Comparison of ENCODE assay signal across 8 cellular contexts in the genomic region with DNA sequence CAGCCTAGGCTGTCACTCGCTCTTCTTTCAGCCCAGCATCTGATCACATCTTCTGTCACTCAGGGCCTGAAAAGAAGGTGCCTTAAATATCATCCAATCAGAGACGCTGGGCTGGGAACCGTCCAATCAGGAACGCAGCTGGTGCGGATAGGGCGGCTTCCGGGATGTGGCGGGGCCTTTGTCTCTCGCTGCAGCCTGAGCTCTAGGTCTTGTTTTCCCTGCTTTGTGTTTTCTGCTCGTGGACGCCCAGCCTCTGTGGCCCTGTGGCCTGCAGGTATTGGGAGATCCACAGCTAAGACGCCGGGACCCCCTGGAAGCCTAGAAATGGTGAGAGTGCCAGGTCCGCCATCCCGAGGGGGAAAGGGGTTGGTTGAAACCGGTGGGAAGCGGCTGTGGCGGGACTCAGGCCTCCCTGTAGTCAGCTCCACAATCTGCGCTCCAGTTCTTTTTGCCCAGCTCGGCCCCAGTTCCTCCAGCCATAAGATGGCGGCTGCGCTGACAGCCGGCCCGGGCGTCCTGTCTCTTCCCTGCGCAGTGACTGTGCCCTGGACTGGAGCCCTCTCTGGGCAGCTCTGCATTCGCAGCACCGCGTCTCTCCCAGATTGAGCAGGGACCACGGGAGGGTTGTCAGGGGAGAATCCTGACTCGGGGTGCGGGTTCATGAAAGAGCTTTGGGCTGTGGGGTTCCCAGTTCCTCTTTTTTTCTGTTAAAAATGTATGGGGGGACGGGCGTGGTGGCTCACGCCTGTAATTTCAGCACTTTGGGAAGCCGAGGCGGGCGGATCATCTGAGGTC. TPM values are rescaled to one million over a fixed set of nuclear protein-coding genes. Genes with fewer than 3 reads are reported as not detected.
DNase-seq lines count a peak whose midpoint lies in the region; ATAC-seq, FAIRE-seq and TF ChIP-seq lines count a peak whose summit lies in the region.

A gene (plus strand): TSS at position 175 of the 795 bp plus-strand sequence. CDS start 150 bp downstream, at position 325.

- CTCF ChIA-PET in HepG2 (lab: Yijun Ruan, JAX; ENCODE audit: low intra/inter-chr PET ratio, low total read pairs) = no interaction called here

- H3K4me3 ChIP-seq in HepG2 (replicated peaks in 1 of 3; ENCODE audit: insufficient read depth in 1 of 3, low read depth in 2 of 3, low read length in 3 of 3) = peak within 1 kb of the TSS; percentile 75

- H3K9me3 ChIP-seq in HepG2 (ENCODE audit: low read length) = peaks cover 30% of the 10 kb centered on the region

- no peak for FAIRE-seq in HepG2 (lab: Jason Lieb, UNC)

- peak; percentile 25 for DNase-seq in 8988T
- DNase-seq in NCI-H510A (lab: John Stamatoyannopoulos, UW) = peak; percentile 80
- DNase-seq in activated CD4-positive, alpha-beta T cell treated with anti-CD3 and anti-CD28 coated beads, Interleukin-2, amount 50 U/mL, for 4 hours = peak; percentile 84 to 85
- DNase-seq in dermis blood vessel endothelial cell = peak; percentile 96
- DNase-seq in HepG2 (ENCODE audit: low spot score) = peak; percentile 78
- DNase-seq in stimulated activated CD4-positive, alpha-beta T cell treated with anti-CD3 and anti-CD28 coated beads, Interleukin-2, amount 100 ng/mL, for 48 hours = peak; percentile 77 to 80

- H4K20me1 ChIP-seq in HepG2 (ENCODE audit: insufficient read depth, low read length) = no peaks in the 10 kb centered on the region

- H3K4me1 ChIP-seq in HepG2 (ENCODE audit: insufficient read depth, low read length) = peaks cover 9% of the 10 kb centered on the region; the same call in 1 of the 2 replicates

- ATAC-seq in GM18861 (IDR thresholded peaks at IDR 0.05; ENCODE audit: unreplicated experiment) = peak; percentile 96
- peak; percentile 85 for ATAC-seq in HG03097 (IDR thresholded peaks at IDR 0.05; ENCODE audit: low FRiP score, unreplicated experiment)
- ATAC-seq in HepG2 = peak; percentile 99

- H3K9ac ChIP-seq in HepG2 (ENCODE audit: insufficient read depth, low read depth, low read length) = peak within 1 kb of the TSS; percentile 67

- intact Hi-C loops in HepG2 (cut with micrococcal nuclease; ENCODE audit: unreplicated experiment) = no loop called here

- no peaks in the 10 kb centered on the region for H3K27me3 ChIP-seq in HepG2 (ENCODE audit: control insufficient read depth in 1 of 2, insufficient read depth in 2 of 2, low read length in 2 of 2)

- POLR2A ChIA-PET in HepG2 (lab: Yijun Ruan, JAX) = interaction anchor here (0.9 to 1.3 kb wide), 5 partner anchors 97 to 406 kb away, joined by 3 to 6 read pairs (median 4); a partner anchor contains a TSS

- no peaks in the 10 kb centered on the region for H3K36me3 ChIP-seq in HepG2 (replicated peaks in 1 of 2; ENCODE audit: control insufficient read depth in 1 of 2, insufficient read depth in 2 of 2, low read length in 2 of 2)

- TSS peak; percentile 70 for BruUV-seq in HepG2 (replicated peaks; lab: Mats Ljungman, UMichigan)

- 20% methylated on average over 20 of the region's 38 CpGs for WGBS in HepG2 (ENCODE audit: low lambda C conversion rate)

- H3K79me2 ChIP-seq in HepG2 (ENCODE audit: insufficient read depth, low read length) = no peaks in the 10 kb centered on the region

- H2AFZ ChIP-seq in HepG2 (ENCODE audit: low read length) = peak within 1 kb of the TSS; percentile 52

- no peak for TF ChIP-seq CTCF in HepG2 (CRISPR knock-in tag; IDR thresholded peaks at IDR 0.05)

- peak within 1 kb of the TSS; percentile 47 for H3K4me2 ChIP-seq in HepG2 (ENCODE audit: low read depth, low read length)

- no peak for TF ChIP-seq RAD21 in HepG2 (CRISPR knock-in tag; IDR thresholded peaks at IDR 0.05)

- TF ChIP-seq EP300 in HepG2 (IDR thresholded peaks at IDR 0.05; ENCODE audit: low read depth in 2 of 2, low read length in 2 of 2) (no peak), HepG2 (CRISPR knock-in tag; IDR thresholded peaks at IDR 0.05; ENCODE audit: borderline replicate concordance) (no peak)

- in situ Hi-C loops in HepG2 (cut with HindIII; ENCODE audit: extremely low pct_ligation_motif_present, low pct_unique_long_range_greater_than_20kb) = no loop called here

- peak; percentile 54 to 58 for TF ChIP-seq POLR2A in HepG2 (IDR thresholded peaks at IDR 0.05; ENCODE audit: insufficient read depth in 1 of 2, low read depth in 2 of 2, low read length in 2 of 2)

- H3K27ac ChIP-seq in HepG2 (ENCODE audit: extremely low read length, insufficient read depth, low read length) = peak within 1 kb of the TSS; percentile 78

TF ChIP-seq in HepG2, 621 proteins besides CTCF, POLR2A, EP300 and RAD21 (continues in another document):
- TF ChIP-seq ZNF883 (CRISPR knock-in tag; IDR thresholded peaks at IDR 0.05; ENCODE audit: not compliant biosample characterization) = no peak
- TF ChIP-seq POLR2G (IDR thresholded peaks at IDR 0.05; ENCODE audit: low read depth, low read length) = 0 out of 2 replicates have a peak, but pooled peaks have one; percentile 28
- 0 out of 2 replicates have a peak, but pooled peaks have one; percentile 31 for TF ChIP-seq YEATS4 (CRISPR knock-in tag; IDR thresholded peaks at IDR 0.05; ENCODE audit: borderline replicate concordance)
- TF ChIP-seq NFYB (CRISPR knock-in tag; IDR thresholded peaks at IDR 0.05) = peak; percentile 92
- no peak for TF ChIP-seq ZNF614 (CRISPR knock-in tag; IDR thresholded peaks at IDR 0.05; ENCODE audit: borderline replicate concordance)
- peak; percentile 80 for TF ChIP-seq ZFX (CRISPR knock-in tag; IDR thresholded peaks at IDR 0.05; ENCODE audit: low read depth)
- 0 out of 2 replicates have a peak, but pooled peaks have one; percentile 53 for TF ChIP-seq ZNF564 (CRISPR knock-in tag; IDR thresholded peaks at IDR 0.05)
- TF ChIP-seq, protein P1, sequence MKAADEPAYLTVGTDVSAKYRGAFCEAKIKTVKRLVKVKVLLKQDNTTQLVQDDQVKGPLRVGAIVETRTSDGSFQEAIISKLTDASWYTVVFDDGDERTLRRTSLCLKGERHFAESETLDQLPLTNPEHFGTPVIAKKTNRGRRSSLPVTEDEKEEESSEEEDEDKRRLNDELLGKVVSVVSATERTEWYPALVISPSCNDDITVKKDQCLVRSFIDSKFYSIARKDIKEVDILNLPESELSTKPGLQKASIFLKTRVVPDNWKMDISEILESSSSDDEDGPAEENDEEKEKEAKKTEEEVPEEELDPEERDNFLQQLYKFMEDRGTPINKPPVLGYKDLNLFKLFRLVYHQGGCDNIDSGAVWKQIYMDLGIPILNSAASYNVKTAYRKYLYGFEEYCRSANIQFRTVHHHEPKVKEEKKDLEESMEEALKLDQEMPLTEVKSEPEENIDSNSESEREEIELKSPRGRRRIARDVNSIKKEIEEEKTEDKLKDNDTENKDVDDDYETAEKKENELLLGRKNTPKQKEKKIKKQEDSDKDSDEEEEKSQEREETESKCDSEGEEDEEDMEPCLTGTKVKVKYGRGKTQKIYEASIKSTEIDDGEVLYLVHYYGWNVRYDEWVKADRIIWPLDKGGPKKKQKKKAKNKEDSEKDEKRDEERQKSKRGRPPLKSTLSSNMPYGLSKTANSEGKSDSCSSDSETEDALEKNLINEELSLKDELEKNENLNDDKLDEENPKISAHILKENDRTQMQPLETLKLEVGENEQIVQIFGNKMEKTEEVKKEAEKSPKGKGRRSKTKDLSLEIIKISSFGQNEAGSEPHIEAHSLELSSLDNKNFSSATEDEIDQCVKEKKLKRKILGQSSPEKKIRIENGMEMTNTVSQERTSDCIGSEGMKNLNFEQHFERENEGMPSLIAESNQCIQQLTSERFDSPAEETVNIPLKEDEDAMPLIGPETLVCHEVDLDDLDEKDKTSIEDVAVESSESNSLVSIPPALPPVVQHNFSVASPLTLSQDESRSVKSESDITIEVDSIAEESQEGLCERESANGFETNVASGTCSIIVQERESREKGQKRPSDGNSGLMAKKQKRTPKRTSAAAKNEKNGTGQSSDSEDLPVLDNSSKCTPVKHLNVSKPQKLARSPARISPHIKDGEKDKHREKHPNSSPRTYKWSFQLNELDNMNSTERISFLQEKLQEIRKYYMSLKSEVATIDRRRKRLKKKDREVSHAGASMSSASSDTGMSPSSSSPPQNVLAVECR (CRISPR knock-in tag; IDR thresholded peaks at IDR 0.05; ENCODE audit: borderline replicate concordance) = peak; percentile 86
- peak; percentile 27; the same call in 1 of the 2 replicates for TF ChIP-seq SALL1 (CRISPR knock-in tag; IDR thresholded peaks at IDR 0.05)
- 0 out of 2 replicates have a peak, but pooled peaks have one; percentile 19 for TF ChIP-seq TARDBP (CRISPR knock-in tag; IDR thresholded peaks at IDR 0.05)
- TF ChIP-seq SIN3A (IDR thresholded peaks at IDR 0.05; ENCODE audit: borderline replicate concordance, low read depth, low read length) = peak; percentile 82; the same call in 1 of the 2 replicates

RNA-seq across cellular contexts. Expression of the gene that starts here (rescaled TPM):
- total RNA-seq in dermis blood vessel endothelial cell = 9.7 and 12.8 TPM in 2 replicates
- 3.7 and 4.8 TPM in 2 replicates for total RNA-seq in HepG2 (2016; rRNA removed; fragmentation: Illumina TruSeq; extraction: Trizol)
- 1.1 and 1.3 TPM in 2 replicates for total RNA-seq in HepG2 (2016; cell fraction: cytosol; rRNA removed; fragmentation: Illumina TruSeq; extraction: Trizol; ENCODE audit: low read depth)
- 4.4 and 5.3 TPM in 2 replicates for total RNA-seq in HepG2 (2016; cell fraction: insoluble cytoplasmic fraction; rRNA removed; fragmentation: Illumina TruSeq; extraction: Trizol)
- total RNA-seq in HepG2 (2016; cell fraction: membrane; rRNA removed; fragmentation: Illumina TruSeq; extraction: Trizol) = 1.6 and 2.4 TPM in 2 replicates
- 5.1 and 5.3 TPM in 2 replicates for total RNA-seq in HepG2 (2016; cell fraction: nucleus; rRNA removed; fragmentation: Illumina TruSeq; extraction: Trizol)
- polyA plus RNA-seq in HepG2 (2011; rRNA removed) = 0.85 and 1.1 TPM in 2 replicates
- polyA plus RNA-seq in HepG2 (2011; cell fraction: cytosol; rRNA removed) = 0.32 and 0.42 TPM in 2 replicates
- polyA plus RNA-seq in HepG2 (2011; cell fraction: nucleus; rRNA removed) = 0.74 and 0.93 TPM in 2 replicates
- polyA plus RNA-seq in HepG2 (2012) = 1.1 and 2.4 TPM in 2 replicates
- 0.35 and 0.60 TPM in 2 replicates for polyA plus RNA-seq in HepG2 (2016; cell fraction: cytosol; fragmentation: Illumina TruSeq; extraction: Trizol; ENCODE audit: low read depth)
- polyA plus RNA-seq in HepG2 (2016; cell fraction: insoluble cytoplasmic fraction; fragmentation: Illumina TruSeq; extraction: Trizol; ENCODE audit: low read depth) = 3.4 and 3.7 TPM in 2 replicates
- polyA plus RNA-seq in HepG2 (2016; cell fraction: membrane; fragmentation: Illumina TruSeq; extraction: Trizol; ENCODE audit: low read depth) = 0.82 and 0.95 TPM in 2 replicates
- polyA plus RNA-seq in HepG2 (2016; cell fraction: nucleus; fragmentation: Illumina TruSeq; extraction: Trizol; ENCODE audit: insufficient read depth, low read depth) = 7.8 and 10.2 TPM in 2 replicates
- 2.3 TPM in 1 of 2 replicates, not detected in the other for polyA minus RNA-seq in HepG2 (2011; rRNA and poly(A)+ RNA removed; ENCODE audit: low replicate concordance)
- 0.79 and 5.7 TPM in 2 replicates for polyA minus RNA-seq in HepG2 (2011; cell fraction: cytosol; rRNA and poly(A)+ RNA removed)
- polyA minus RNA-seq in HepG2 (2011; cell fraction: nucleus; rRNA and poly(A)+ RNA removed) = 4.7 and 5.5 TPM in 2 replicates

Comparison
In these comparisons a context has a peak if more than half of its experiments do, and no peak if none do; other contexts are left out.
1. Peak in every context shown above with its lines: DNase-seq, ATAC-seq, H3K4me3 ChIP-seq and H3K27ac ChIP-seq.
2. DNase-seq: peak in every context shown above with its lines; median percentile 96 in dermis blood vessel endothelial cell; 84 in activated CD4-positive, alpha-beta T cell treated with anti-CD3 and anti-CD28 coated beads, Interleukin-2, amount 50 U/mL, for 4 hours; 80 in NCI-H510A; 78 in stimulated activated CD4-positive, alpha-beta T cell treated with anti-CD3 and anti-CD28 coated beads, Interleukin-2, amount 100 ng/mL, for 48 hours; 78 in HepG2; 25 in 8988T.